ENCODE assay signal across 2 cellular contexts in the genomic region with DNA sequence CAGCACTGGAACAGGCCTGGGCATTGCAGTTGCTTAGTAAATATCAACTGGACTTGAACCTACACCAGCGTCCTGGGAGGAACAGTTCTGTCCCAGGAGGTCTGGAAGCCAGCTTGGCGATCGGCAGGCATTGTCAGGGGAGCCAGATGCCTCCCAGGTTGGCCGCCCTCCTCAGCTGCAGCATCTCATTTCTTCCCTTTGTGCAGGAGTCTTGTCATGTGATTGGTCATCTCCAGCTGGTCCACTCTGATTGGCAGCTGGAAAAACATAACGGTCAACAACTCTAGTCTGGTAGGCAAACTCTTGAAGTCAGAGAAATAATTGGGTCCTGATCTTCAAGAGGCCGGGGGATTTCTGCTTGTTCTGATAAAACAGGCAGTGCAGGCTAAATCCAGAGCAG.
TF ChIP-seq lines count a peak whose summit lies in the region.

No MANE protein-coding gene starts in this region.

TF ChIP-seq in HEK293T, 16 proteins besides CTCF, POLR2A, EP300 and RAD21:
- TF ChIP-seq, protein P1, sequence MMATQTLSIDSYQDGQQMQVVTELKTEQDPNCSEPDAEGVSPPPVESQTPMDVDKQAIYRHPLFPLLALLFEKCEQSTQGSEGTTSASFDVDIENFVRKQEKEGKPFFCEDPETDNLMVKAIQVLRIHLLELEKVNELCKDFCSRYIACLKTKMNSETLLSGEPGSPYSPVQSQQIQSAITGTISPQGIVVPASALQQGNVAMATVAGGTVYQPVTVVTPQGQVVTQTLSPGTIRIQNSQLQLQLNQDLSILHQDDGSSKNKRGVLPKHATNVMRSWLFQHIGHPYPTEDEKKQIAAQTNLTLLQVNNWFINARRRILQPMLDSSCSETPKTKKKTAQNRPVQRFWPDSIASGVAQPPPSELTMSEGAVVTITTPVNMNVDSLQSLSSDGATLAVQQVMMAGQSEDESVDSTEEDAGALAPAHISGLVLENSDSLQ (IDR thresholded peaks at IDR 0.05), result peak; percentile 42; the same call in 1 of the 2 replicates
- no peak for TF ChIP-seq ELF4 (IDR thresholded peaks at IDR 0.05)

TF ChIP-seq in K562, 482 proteins besides CTCF, POLR2A, EP300 and RAD21:
- TF ChIP-seq, protein P1 (IDR thresholded peaks at IDR 0.05), result peak; percentile 75
- TF ChIP-seq CREM (IDR thresholded peaks at IDR 0.05; ENCODE audit: low read depth), result no peak
